ENCODE assay signal across 8 cellular contexts in the genomic region with DNA sequence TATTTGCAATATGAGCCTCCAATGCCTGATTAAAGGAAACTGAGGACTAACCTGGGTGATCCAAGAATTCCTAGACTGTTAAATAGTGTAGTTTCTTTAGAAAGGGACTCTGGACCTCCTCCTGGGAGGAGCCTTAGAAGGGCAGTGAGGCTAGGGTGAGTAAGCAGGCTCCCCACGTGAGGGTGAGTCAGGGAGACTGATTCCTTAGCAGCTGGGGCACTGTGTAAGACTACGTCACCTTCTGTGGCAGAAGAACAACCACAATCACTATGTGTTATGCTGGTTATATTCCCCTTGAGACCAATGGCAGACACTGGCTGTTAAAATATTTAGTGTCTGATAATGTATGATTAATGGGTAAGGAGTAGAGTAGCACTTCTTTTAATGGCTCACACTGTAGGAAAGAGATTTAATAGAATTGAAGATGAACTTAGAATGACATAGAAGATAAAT. TPM values are rescaled to one million over a fixed set of nuclear protein-coding genes. Genes with fewer than 3 reads are reported as not detected.
A peak's percentile ranks its signal among the peaks of the same experiment; 100 is the strongest.
DNase-seq lines count a peak whose midpoint lies in the region; ATAC-seq and TF ChIP-seq lines count a peak whose summit lies in the region.

No MANE protein-coding gene starts in this region.

- H3K4me3 Mint-ChIP-seq in CD4-positive, alpha-beta T cell: no peak overlapping the region

- no peak overlapping the region for H3K27ac Mint-ChIP-seq in CD4-positive, alpha-beta T cell

- H3K9me3 ChIP-seq in CD4-positive, alpha-beta T cell (ENCODE audit: control insufficient read depth, low read length): no peaks in the 10 kb centered on the region

- H3K27ac ChIP-seq in CD4-positive, alpha-beta T cell (ENCODE audit: low read depth, low read length): no peak overlapping the region

- POLR2A ChIA-PET in CD4-positive, alpha-beta T cell (lab: Charles Lee): no interaction called here

- DNase-seq in CD4-positive, alpha-beta T cell: no peak
- DNase-seq in activated CD4-positive, alpha-beta T cell treated with anti-CD3 and anti-CD28 coated beads for 4 hours: peak; percentile 8 to 15
- DNase-seq in glomerular endothelial cell (ENCODE audit: extremely low read depth, low read depth, low spot score) (peak; percentile 96), GM13976 (ENCODE audit: low spot score) (no peak), COLO668 (lab: John Stamatoyannopoulos, UW; ENCODE audit: unreplicated experiment) (no peak)
- DNase-seq in stimulated activated CD4-positive, alpha-beta T cell treated with anti-CD3 and anti-CD28 coated beads, Interleukin-2, amount 100 ng/mL, for 48 hours: peak; percentile 32 to 38

- H3K4me1 Mint-ChIP-seq in CD4-positive, alpha-beta T cell (ENCODE audit: low read depth): no peaks in the 10 kb centered on the region

- ATAC-seq in CD4-positive, alpha-beta T cell (ENCODE audit: poor library complexity): peak; percentile 34
- ATAC-seq in GM19468 (IDR thresholded peaks at IDR 0.05; ENCODE audit: extremely low read depth, unreplicated experiment): peak; percentile 78
- ATAC-seq in HG03520 (IDR thresholded peaks at IDR 0.05; ENCODE audit: unreplicated experiment): peak; percentile 81

- H3K36me3 Mint-ChIP-seq in CD4-positive, alpha-beta T cell (ENCODE audit: low read depth): no peaks in the 10 kb centered on the region

- in situ Hi-C loops in GM13976 (cut with MboI; ENCODE audit: low sequenced_read_pairs, unreplicated experiment): no loop called here

- H3K27me3 ChIP-seq in CD4-positive, alpha-beta T cell (ENCODE audit: control insufficient read depth, insufficient read depth, low read length): peaks cover 6% of the 10 kb centered on the region

- H3K27me3 Mint-ChIP-seq in CD4-positive, alpha-beta T cell: peaks cover 61% of the 10 kb centered on the region

- CTCF ChIA-PET in CD4-positive, alpha-beta T cell (lab: Charles Lee): no interaction called here

- TF ChIP-seq CTCF in CD4-positive, alpha-beta T cell (IDR thresholded peaks at IDR 0.05): no peak
- no peak for TF ChIP-seq CTCF in GM13976 (IDR thresholded peaks at IDR 0.05; ENCODE audit: borderline replicate concordance, control extremely low read depth, extremely low read depth, insufficient read depth, missing control alignments)

- intact Hi-C loops in CD4-positive, alpha-beta T cell (cut with DNase I, micrococcal nuclease): no loop called here

- no peaks in the 10 kb centered on the region for H3K9me3 Mint-ChIP-seq in CD4-positive, alpha-beta T cell

RNA-seq across cellular contexts. Expression of a gene that starts 53.3 kb away (rescaled TPM):
- not detected for total RNA-seq in CD4-positive, alpha-beta T cell
- 1.8 and 8.7 TPM in 2 replicates for total RNA-seq in glomerular endothelial cell

RNA-seq across cellular contexts. Expression of a gene that starts 56.9 kb away (rescaled TPM):
- 1 to 10 TPM; 6.0 to 6.4 TPM for total RNA-seq in CD4-positive, alpha-beta T cell
- total RNA-seq in glomerular endothelial cell: 7.0 and 9.1 TPM in 2 replicates

Comparison
In these comparisons a context has a peak if more than half of its experiments do, and no peak if none do; other contexts are left out.
1. DNase-seq: peak in activated CD4-positive, alpha-beta T cell treated with anti-CD3 and anti-CD28 coated beads for 4 hours (2 of 2), glomerular endothelial cell (single experiment) and stimulated activated CD4-positive, alpha-beta T cell treated with anti-CD3 and anti-CD28 coated beads, Interleukin-2, amount 100 ng/mL, for 48 hours (2 of 2); none in CD4-positive, alpha-beta T cell (0 of 10), GM13976 (single experiment) and COLO668 (single experiment).
2. Peak in every context shown above with its lines, with median percentiles within 50 percentile points of each other: ATAC-seq.